33 cellular contexts compared by ENCODE assay signal in genomic region chr16:2177101-2177500, GRCh38. TPM values are rescaled to one million over a fixed set of nuclear protein-coding genes. Genes with fewer than 3 reads are reported as not detected.
"Had no signal": no experiment of that assay in that cellular context is flagged by ENCODE, and none has a peak within 500 bp of the region (broad histone marks: within the 10 kb centered on the region; RNA-seq: fewer than 3 reads in every experiment).

No MANE protein-coding gene starts in this region.

- H3K27me3 Mint-ChIP-seq: activated CD4-positive, alpha-beta T cell treated with anti-CD3 and anti-CD28 coated beads, Interleukin-2, amount 10 ng/mL, durations not matched to agents 24 days and 14 days; activated CD8-positive, alpha-beta T cell treated with anti-CD3 and anti-CD28 coated beads for 36 hours; activated T-cell treated with anti-CD3 and anti-CD28 coated beads, Interleukin-2, amount 50 U/mL, for 24 hours; brain had no signal

- DNase-seq: activated CD4-positive, alpha-beta T cell treated with anti-CD3 and anti-CD28 coated beads, Interleukin-2, amount 10 ng/mL, durations not matched to agents 24 days and 14 days; activated CD4-positive, alpha-beta T cell treated with anti-CD3 and anti-CD28 coated beads, Interleukin-2, amount 50 U/mL, for 4 hours; activated CD8-positive, alpha-beta T cell treated with anti-CD3 and anti-CD28 coated beads for 36 hours; activated gamma-delta T cell treated with Interleukin-2 at 50 U/mL for 16 hours; activated naive CD4-positive, alpha-beta T cell treated with anti-CD3 and anti-CD28 coated beads for 36 hours; activated T-cell treated with anti-CD3 and anti-CD28 coated beads, Interleukin-2, amount 50 U/mL, for 24 hours; adrenal gland; anterior cingulate cortex; caudate nucleus; cerebellar nuclear complex; NCI-H1092 treated with DMSO at 0.1 percent for 48 hours; NCI-H1417; NCI-H146; NCI-H187; NCI-H2029 treated with DMSO at 0.1 percent for 48 hours; NCI-H2107; NCI-H2171; NCI-H510A; NCI-H526; NCI-H748 treated with DMSO at 0.1 percent for 48 hours; NK-92 treated with Interleukin-12 subunit alpha and Interleukin-12 subunit beta, amount 100 ng/mL, for 24 hours; PC-3; Peyer's patch; RPMI8226; SHP77; SJCRH30; T1000 had no signal

- H3K27ac Mint-ChIP-seq: activated CD4-positive, alpha-beta T cell treated with anti-CD3 and anti-CD28 coated beads, Interleukin-2, amount 10 ng/mL, durations not matched to agents 24 days and 14 days; activated CD8-positive, alpha-beta T cell treated with anti-CD3 and anti-CD28 coated beads for 36 hours; activated naive CD4-positive, alpha-beta T cell treated with anti-CD3 and anti-CD28 coated beads for 36 hours; activated naive CD4-positive, alpha-beta T cell treated with anti-CD3 and anti-CD28 coated beads, Interleukin-2, amount 50 U/mL, for 72 hours; activated T-cell treated with anti-CD3 and anti-CD28 coated beads, Interleukin-2, amount 50 U/mL, for 24 hours; activated T-helper 2 cell treated with anti-CD3 and anti-CD28 coated beads, Interferon-gamma antibody, Interleukin-2, Interleukin-4, amounts not matched to agents 10 μg/mL and 5 μg/mL and 100 μg/mL, durations not matched to agents 14 hours and 24 hours and 36 hours had no signal

- H3K9me3 ChIP-seq: adrenal gland, Peyer's patch, SJCRH30 had no signal

- H3K9me3 Mint-ChIP-seq: activated CD4-positive, alpha-beta T cell treated with anti-CD3 and anti-CD28 coated beads, Interleukin-2, amount 10 ng/mL, durations not matched to agents 24 days and 14 days; activated CD8-positive, alpha-beta T cell treated with anti-CD3 and anti-CD28 coated beads for 36 hours; activated naive CD4-positive, alpha-beta T cell treated with anti-CD3 and anti-CD28 coated beads for 36 hours; activated naive CD4-positive, alpha-beta T cell treated with anti-CD3 and anti-CD28 coated beads, Interleukin-2, amount 50 U/mL, for 72 hours; activated T-cell treated with anti-CD3 and anti-CD28 coated beads, Interleukin-2, amount 50 U/mL, for 24 hours; activated T-helper 2 cell treated with anti-CD3 and anti-CD28 coated beads, Interferon-gamma antibody, Interleukin-2, Interleukin-4, amounts not matched to agents 10 μg/mL and 5 μg/mL and 100 μg/mL, durations not matched to agents 14 hours and 24 hours and 36 hours; brain had no signal

- ATAC-seq: activated CD8-positive, alpha-beta T cell treated with anti-CD3 and anti-CD28 coated beads for 36 hours; activated naive CD4-positive, alpha-beta T cell treated with anti-CD3 and anti-CD28 coated beads, Interleukin-2, amount 50 U/mL, for 72 hours; PC-3 had no signal

- H3K36me3 Mint-ChIP-seq: activated naive CD4-positive, alpha-beta T cell treated with anti-CD3 and anti-CD28 coated beads, Interleukin-2, amount 50 U/mL, for 72 hours had no signal

- H3K4me1 Mint-ChIP-seq: activated CD4-positive, alpha-beta T cell treated with anti-CD3 and anti-CD28 coated beads, Interleukin-2, amount 10 ng/mL, durations not matched to agents 24 days and 14 days; brain had no signal

- H3K27me3 ChIP-seq: adrenal gland, Peyer's patch, SJCRH30 had no signal

- H3K27ac ChIP-seq: adrenal gland, Peyer's patch, SJCRH30, SK-N-MC had no signal

- H3K4me3 Mint-ChIP-seq: activated CD4-positive, alpha-beta T cell treated with anti-CD3 and anti-CD28 coated beads, Interleukin-2, amount 10 ng/mL, durations not matched to agents 24 days and 14 days; activated CD8-positive, alpha-beta T cell treated with anti-CD3 and anti-CD28 coated beads for 36 hours; activated naive CD4-positive, alpha-beta T cell treated with anti-CD3 and anti-CD28 coated beads for 36 hours; activated T-cell treated with anti-CD3 and anti-CD28 coated beads, Interleukin-2, amount 50 U/mL, for 24 hours; brain had no signal

- H3K4me3 ChIP-seq: adrenal gland, Peyer's patch, SJCRH30, SK-N-MC had no signal

RNA-seq across cellular contexts. Expression of gene CASKIN1, which starts 19.3 kb away (rescaled TPM):
- total RNA-seq: M059J, Peyer's patch had no signal

RNA-seq across cellular contexts. Expression of gene RAB26, which starts 28.7 kb away (rescaled TPM):
- total RNA-seq: activated naive CD4-positive, alpha-beta T cell treated with anti-CD3 and anti-CD28 coated beads for 36 hours; T-helper 2 cell treated with Interferon-gamma antibody and Interleukin-4, amounts not matched to agents 100 ng/mL and 5 ng/mL, for 36 hours had no signal
